ENCODE assay signal across 1 cellular context in the genomic region with DNA sequence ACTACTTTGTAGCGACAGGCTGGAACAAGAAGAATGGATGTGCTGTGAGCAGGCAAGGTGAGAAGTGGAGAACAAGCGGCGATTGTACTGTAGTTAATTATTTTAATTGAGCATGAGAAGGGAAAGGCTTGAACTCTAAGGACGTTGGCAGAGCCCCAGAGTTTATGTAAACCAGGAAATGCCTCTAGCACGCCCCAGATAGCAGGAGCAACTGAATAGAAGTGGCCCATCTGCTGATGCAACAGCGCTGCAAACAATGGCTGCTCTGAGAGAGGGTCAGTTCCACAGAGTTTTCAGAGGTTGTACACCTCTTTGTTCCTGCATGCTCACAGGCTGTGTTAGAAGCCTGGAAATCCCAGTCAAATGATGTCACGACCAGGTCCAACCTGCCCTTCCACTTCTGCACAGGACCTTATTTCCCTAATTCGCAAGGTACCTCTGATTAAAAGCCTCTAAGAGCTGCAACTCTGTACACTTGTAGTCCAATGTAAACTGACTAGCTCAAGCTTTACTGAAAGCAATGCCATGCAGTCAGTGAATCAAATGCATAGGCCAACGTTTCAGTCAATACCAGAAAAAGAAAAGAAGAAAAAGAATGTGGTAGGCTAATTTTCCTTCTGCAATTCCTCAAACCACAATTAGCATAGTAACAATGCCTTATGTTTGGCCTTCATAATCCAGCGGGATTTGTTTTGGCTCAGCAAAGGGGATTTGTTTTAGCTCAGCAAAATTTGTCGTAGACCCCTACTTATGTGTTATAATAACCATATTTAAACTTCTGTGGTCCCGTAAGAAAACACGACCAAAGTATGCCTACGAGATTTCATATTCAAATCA.
A peak's percentile ranks its signal among the peaks of the same experiment; 100 is the strongest.
TF ChIP-seq lines count a peak whose summit lies in the region.

No MANE protein-coding gene starts in this region.

TF ChIP-seq in HepG2, 621 proteins besides CTCF, POLR2A, EP300 and RAD21 (continued from another document and continues in another):
- TF ChIP-seq KMT2A (CRISPR knock-in tag; IDR thresholded peaks at IDR 0.05) (peak; percentile 73), ZNF646 (CRISPR knock-in tag; IDR thresholded peaks at IDR 0.05) (no peak), YY1 (IDR thresholded peaks at IDR 0.05; ENCODE audit: insufficient read depth, insufficient replicate concordance, low read depth, low read length) (peak; percentile 90), PHF21A (CRISPR knock-in tag; IDR thresholded peaks at IDR 0.05) (peak; percentile 59; the same call in 1 of the 2 replicates), SMARCE1 (IDR thresholded peaks at IDR 0.05; ENCODE audit: borderline replicate concordance) (no peak), LCORL (IDR thresholded peaks at IDR 0.05) (no peak), LCORL (CRISPR knock-in tag; IDR thresholded peaks at IDR 0.05) (peak; percentile 66), ELF3 (CRISPR knock-in tag; IDR thresholded peaks at IDR 0.05) (peak; percentile 99), ZBTB49 (CRISPR knock-in tag; IDR thresholded peaks at IDR 0.05; ENCODE audit: borderline replicate concordance) (peak; percentile 80; the same call in 1 of the 2 replicates), ZNF747 (CRISPR knock-in tag; IDR thresholded peaks at IDR 0.05; ENCODE audit: borderline replicate concordance) (peak; percentile 24; the same call in 1 of the 2 replicates), ATF7 (IDR thresholded peaks at IDR 0.05) (peak; percentile 25; the same call in 1 of the 2 replicates), ATF7 (CRISPR knock-in tag; IDR thresholded peaks at IDR 0.05) (no peak), ZNF407 (CRISPR knock-in tag; IDR thresholded peaks at IDR 0.05; ENCODE audit: not compliant biosample characterization) (no peak), ZFX (CRISPR knock-in tag; IDR thresholded peaks at IDR 0.05; ENCODE audit: low read depth) (peak; percentile 51; the same call in 1 of the 2 replicates), BORCS8-MEF2B (CRISPR knock-in tag; IDR thresholded peaks at IDR 0.05) (peak; percentile 35; the same call in 1 of the 2 replicates)
- TF ChIP-seq, protein P1, sequence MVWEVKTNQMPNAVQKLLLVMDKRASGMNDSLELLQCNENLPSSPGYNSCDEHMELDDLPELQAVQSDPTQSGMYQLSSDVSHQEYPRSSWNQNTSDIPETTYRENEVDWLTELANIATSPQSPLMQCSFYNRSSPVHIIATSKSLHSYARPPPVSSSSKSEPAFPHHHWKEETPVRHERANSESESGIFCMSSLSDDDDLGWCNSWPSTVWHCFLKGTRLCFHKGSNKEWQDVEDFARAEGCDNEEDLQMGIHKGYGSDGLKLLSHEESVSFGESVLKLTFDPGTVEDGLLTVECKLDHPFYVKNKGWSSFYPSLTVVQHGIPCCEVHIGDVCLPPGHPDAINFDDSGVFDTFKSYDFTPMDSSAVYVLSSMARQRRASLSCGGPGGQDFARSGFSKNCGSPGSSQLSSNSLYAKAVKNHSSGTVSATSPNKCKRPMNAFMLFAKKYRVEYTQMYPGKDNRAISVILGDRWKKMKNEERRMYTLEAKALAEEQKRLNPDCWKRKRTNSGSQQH (CRISPR knock-in tag; IDR thresholded peaks at IDR 0.05; ENCODE audit: low read depth) = peak; percentile 88; the same call in 1 of the 2 replicates
- TF ChIP-seq, protein P2, sequence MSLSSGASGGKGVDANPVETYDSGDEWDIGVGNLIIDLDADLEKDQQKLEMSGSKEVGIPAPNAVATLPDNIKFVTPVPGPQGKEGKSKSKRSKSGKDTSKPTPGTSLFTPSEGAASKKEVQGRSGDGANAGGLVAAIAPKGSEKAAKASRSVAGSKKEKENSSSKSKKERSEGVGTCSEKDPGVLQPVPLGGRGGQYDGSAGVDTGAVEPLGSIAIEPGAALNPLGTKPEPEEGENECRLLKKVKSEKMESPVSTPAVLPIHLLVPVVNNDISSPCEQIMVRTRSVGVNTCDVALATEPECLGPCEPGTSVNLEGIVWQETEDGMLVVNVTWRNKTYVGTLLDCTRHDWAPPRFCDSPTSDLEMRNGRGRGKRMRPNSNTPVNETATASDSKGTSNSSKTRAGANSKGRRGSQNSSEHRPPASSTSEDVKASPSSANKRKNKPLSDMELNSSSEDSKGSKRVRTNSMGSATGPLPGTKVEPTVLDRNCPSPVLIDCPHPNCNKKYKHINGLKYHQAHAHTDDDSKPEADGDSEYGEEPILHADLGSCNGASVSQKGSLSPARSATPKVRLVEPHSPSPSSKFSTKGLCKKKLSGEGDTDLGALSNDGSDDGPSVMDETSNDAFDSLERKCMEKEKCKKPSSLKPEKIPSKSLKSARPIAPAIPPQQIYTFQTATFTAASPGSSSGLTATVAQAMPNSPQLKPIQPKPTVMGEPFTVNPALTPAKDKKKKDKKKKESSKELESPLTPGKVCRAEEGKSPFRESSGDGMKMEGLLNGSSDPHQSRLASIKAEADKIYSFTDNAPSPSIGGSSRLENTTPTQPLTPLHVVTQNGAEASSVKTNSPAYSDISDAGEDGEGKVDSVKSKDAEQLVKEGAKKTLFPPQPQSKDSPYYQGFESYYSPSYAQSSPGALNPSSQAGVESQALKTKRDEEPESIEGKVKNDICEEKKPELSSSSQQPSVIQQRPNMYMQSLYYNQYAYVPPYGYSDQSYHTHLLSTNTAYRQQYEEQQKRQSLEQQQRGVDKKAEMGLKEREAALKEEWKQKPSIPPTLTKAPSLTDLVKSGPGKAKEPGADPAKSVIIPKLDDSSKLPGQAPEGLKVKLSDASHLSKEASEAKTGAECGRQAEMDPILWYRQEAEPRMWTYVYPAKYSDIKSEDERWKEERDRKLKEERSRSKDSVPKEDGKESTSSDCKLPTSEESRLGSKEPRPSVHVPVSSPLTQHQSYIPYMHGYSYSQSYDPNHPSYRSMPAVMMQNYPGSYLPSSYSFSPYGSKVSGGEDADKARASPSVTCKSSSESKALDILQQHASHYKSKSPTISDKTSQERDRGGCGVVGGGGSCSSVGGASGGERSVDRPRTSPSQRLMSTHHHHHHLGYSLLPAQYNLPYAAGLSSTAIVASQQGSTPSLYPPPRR (CRISPR knock-in tag; IDR thresholded peaks at IDR 0.05; ENCODE audit: borderline replicate concordance) = peak; percentile 16; the same call in 1 of the 2 replicates
- TF ChIP-seq, protein P3, sequence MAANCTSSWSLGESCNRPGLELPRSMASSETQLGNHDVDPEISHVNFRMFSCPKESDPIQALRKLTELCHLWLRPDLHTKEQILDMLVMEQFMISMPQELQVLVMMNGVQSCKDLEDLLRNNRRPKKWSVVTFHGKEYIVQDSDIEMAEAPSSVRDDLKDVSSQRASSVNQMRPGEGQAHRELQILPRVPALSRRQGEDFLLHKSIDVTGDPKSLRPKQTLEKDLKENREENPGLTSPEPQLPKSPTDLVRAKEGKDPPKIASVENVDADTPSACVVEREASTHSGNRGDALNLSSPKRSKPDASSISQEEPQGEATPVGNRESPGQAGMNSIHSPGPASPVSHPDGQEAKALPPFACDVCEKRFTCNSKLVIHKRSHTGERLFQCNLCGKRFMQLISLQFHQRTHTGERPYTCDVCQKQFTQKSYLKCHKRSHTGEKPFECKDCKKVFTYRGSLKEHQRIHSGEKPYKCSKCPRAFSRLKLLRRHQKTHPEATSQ (CRISPR knock-in tag; IDR thresholded peaks at IDR 0.05; ENCODE audit: borderline replicate concordance) = 0 out of 2 replicates have a peak, but pooled peaks have one; percentile 19
- TF ChIP-seq, protein P4, sequence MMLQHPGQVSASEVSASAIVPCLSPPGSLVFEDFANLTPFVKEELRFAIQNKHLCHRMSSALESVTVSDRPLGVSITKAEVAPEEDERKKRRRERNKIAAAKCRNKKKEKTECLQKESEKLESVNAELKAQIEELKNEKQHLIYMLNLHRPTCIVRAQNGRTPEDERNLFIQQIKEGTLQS (CRISPR knock-in tag; IDR thresholded peaks at IDR 0.05) = peak; percentile 99
